In genomic region chr21:21149445-21149844, GRCh38 we compare ENCODE assay signal across 3 cellular contexts.
DNase-seq lines count a peak whose midpoint lies in the region; ATAC-seq, FAIRE-seq and TF ChIP-seq lines count a peak whose summit lies in the region.
"Not testable (repeated sequence)": the region's sequence is repeated elsewhere in the genome, so short reads cannot be mapped to it uniquely, and the experiment has no call there.

No MANE protein-coding gene starts in this region.

- not testable (repeated sequence) for H3K9me1 ChIP-seq in K562 (ENCODE audit: control insufficient read depth, insufficient read depth, low read length)

- CTCF ChIA-PET in K562 (lab: Yijun Ruan, JAX; ENCODE audit: low intra/inter-chr PET ratio) = not testable (repeated sequence)

- H3K4me3 ChIP-seq in K562 = peak overlapping the region; percentile 46; the same call in 1 of the 2 replicates

- H4K20me1 ChIP-seq in K562 (replicated peaks; ENCODE audit: control insufficient read depth, insufficient read depth, low read length) = not testable (repeated sequence)

- H3K27me3 ChIP-seq in K562 (ENCODE audit: control insufficient read depth in 2 of 2, insufficient read depth in 2 of 2, low read length in 2 of 2) = not testable (repeated sequence)

- POLR2A ChIA-PET in K562 (lab: Yijun Ruan, JAX) = not testable (repeated sequence)

- intact Hi-C loops in K562 (cut with micrococcal nuclease) = not testable (repeated sequence)

- peak overlapping the region in 1 of 2 experiments; percentile 90; a peak in 2 of 4 replicates for H3K9ac ChIP-seq in K562 (ENCODE audit: insufficient read depth in 1 of 2, low read depth in 2 of 2, low read length in 2 of 2)

- not testable (repeated sequence) for H3K4me1 ChIP-seq in K562 (replicated peaks in 1 of 2; ENCODE audit: control insufficient read depth in 2 of 2, insufficient read depth in 2 of 2, low read length in 2 of 2)

- peak; percentile 54 for FAIRE-seq in K562 (lab: Jason Lieb, UNC)

- not testable (repeated sequence) for TF ChIP-seq EP300 in K562 (IDR thresholded peaks at IDR 0.05; ENCODE audit: low read length)

- not testable (repeated sequence) for H2AFZ ChIP-seq in K562 (ENCODE audit: low read depth, low read length)

- TF ChIP-seq CTCF in K562 (IDR thresholded peaks at IDR 0.05 in 2 of 3, conservative IDR thresholded peaks at IDR 0.05 in 1 of 3; ENCODE audit: insufficient read depth in 2 of 3, low read depth in 1 of 3, low read length in 3 of 3) = not testable (repeated sequence)

- not testable (repeated sequence) for H3K9me3 ChIP-seq in K562 (replicated peaks; ENCODE audit: control insufficient read depth, insufficient read depth, low read depth, low read length)

- BruUV-seq in K562 (replicated peaks; lab: Mats Ljungman, UMichigan) = not testable (repeated sequence)

- not testable (repeated sequence) for TF ChIP-seq RAD21 in K562 (CRISPR knock-in tag; conservative IDR thresholded peaks at IDR 0.05 in 1 of 2, IDR thresholded peaks at IDR 0.05 in 1 of 2)

- 0% methylated on average over 3 of the region's 4 CpGs for WGBS in K562 (ENCODE audit: insufficient coverage, low coverage, missing lambda C conversion rate)

- TF ChIP-seq POLR2A in K562 (conservative IDR thresholded peaks at IDR 0.05) = 0 out of 2 replicates have a peak, but pooled peaks have one; percentile 42

- not testable (repeated sequence) for ATAC-seq in K562

- H3K36me3 ChIP-seq in K562 (ENCODE audit: control insufficient read depth, insufficient read depth, low read length) = not testable (repeated sequence)

- in situ Hi-C loops in K562 (cut with MboI) = not testable (repeated sequence)

- H3K79me2 ChIP-seq in K562 (ENCODE audit: control insufficient read depth, insufficient read depth, low read length) = peaks cover 100% of the 10 kb centered on the region

- peak overlapping the region; percentile 87; the same call in 2 of the 3 replicates for H3K27ac ChIP-seq in K562 (ENCODE audit: extremely low read depth, low read depth, low read length)

- DNase-seq in NCI-H69 (lab: John Stamatoyannopoulos, UW) (peak; percentile 87), NCI-H82 (lab: John Stamatoyannopoulos, UW) (peak; percentile 12), K562 (ENCODE audit: extremely low read depth in 1 of 4, low spot score in 3 of 4) (peak in 1 of 4 experiments; percentile 80)

- H3K4me2 ChIP-seq in K562 (ENCODE audit: insufficient read depth, low read length) = peak overlapping the region; percentile 72

TF ChIP-seq in K562, 482 proteins besides CTCF, POLR2A, EP300 and RAD21 (continues in another document):
- TF ChIP-seq BHLHE40 (IDR thresholded peaks at IDR 0.05; ENCODE audit: low read length) = peak; percentile 72
- peak; percentile 37 for TF ChIP-seq DACH1 (IDR thresholded peaks at IDR 0.05; ENCODE audit: partially characterized antibody)
- TF ChIP-seq NR2C1 (IDR thresholded peaks at IDR 0.05); MYC (CRISPR knock-in tag; IDR thresholded peaks at IDR 0.05; ENCODE audit: borderline replicate concordance, low read depth): not testable (repeated sequence)
- 0 out of 2 replicates have a peak, but pooled peaks have one; percentile 21 for TF ChIP-seq NR2C1 (tag; IDR thresholded peaks at IDR 0.05)
- TF ChIP-seq MLLT1 (IDR thresholded peaks at IDR 0.05) = peak in 1 of 2 experiments; percentile 63; a peak in 3 of 4 replicates
- peak in 1 of 2 experiments; percentile 44 for TF ChIP-seq E2F6 (IDR thresholded peaks at IDR 0.05; ENCODE audit: borderline replicate concordance in 1 of 2, extremely low read depth in 1 of 2, insufficient read depth in 1 of 2, insufficient read length in 1 of 2, low read depth in 1 of 2, low read length in 1 of 2, poor library complexity in 1 of 2, severe bottlenecking in 1 of 2)
- peak; percentile 43; the same call in 1 of the 2 replicates for TF ChIP-seq CUX1 (CRISPR knock-in tag; IDR thresholded peaks at IDR 0.05)
- peak; percentile 82 to 88 for TF ChIP-seq MNT (conservative IDR thresholded peaks at IDR 0.05)
- TF ChIP-seq HDAC1 (IDR thresholded peaks at IDR 0.05) = peak in 1 of 2 experiments; percentile 79; a peak in 2 of 4 replicates
- TF ChIP-seq MYC (IDR thresholded peaks at IDR 0.05; ENCODE audit: low read depth, low read length) = peak; percentile 74
